In genomic region chr3:38088679-38089078, GRCh38 we compare ENCODE assay signal across 13 cellular contexts. TPM values are rescaled to one million over a fixed set of nuclear protein-coding genes. Genes with fewer than 3 reads are reported as not detected.
A peak's percentile ranks its signal among the peaks of the same experiment; 100 is the strongest.
DNase-seq lines count a peak whose midpoint lies in the region; ATAC-seq and TF ChIP-seq lines count a peak whose summit lies in the region.
"Had no signal": no experiment of that assay in that cellular context is flagged by ENCODE, and none has a peak within 500 bp of the region (broad histone marks: within the 10 kb centered on the region; RNA-seq: fewer than 3 reads in every experiment).

No MANE protein-coding gene starts in this region.

- H3K27me3 ChIP-seq in neutrophil = no peaks in the 10 kb centered on the region

- no peak overlapping the region for H3K4me3 Mint-ChIP-seq in stimulated activated naive CD8-positive, alpha-beta T cell treated with anti-CD3 and anti-CD28 coated beads, Interleukin-15, Interleukin-2, amounts not matched to agents 100 ng/mL and 50 ng/mL, for 24 hours
- H3K4me3 Mint-ChIP-seq in stimulated activated naive CD8-positive, alpha-beta T cell treated with anti-CD3 and anti-CD28 coated beads, Interleukin-15, amount 100 ng/mL, for 72 hours = no peak overlapping the region
- H3K4me3 Mint-ChIP-seq in activated T-helper 17 cell treated with anti-CD3 and anti-CD28 coated beads, Interleukin-2, amount 50 U/mL, for 72 hours = no peak overlapping the region
- H3K4me3 Mint-ChIP-seq in activated T-cell treated with anti-CD3 and anti-CD28 coated beads, Interleukin-2, amount 50 U/mL, for 72 hours = no peak overlapping the region

- no peak for TF ChIP-seq CTCF in neutrophil (IDR thresholded peaks at IDR 0.05)

- no peak overlapping the region for H3K4me3 ChIP-seq in neutrophil (ENCODE audit: low read depth in 1 of 2, low read length in 1 of 2)
- H3K4me3 ChIP-seq: A549, GM23248 had no signal

- peak overlapping the region; percentile 33 for H3K27ac Mint-ChIP-seq in stimulated activated naive CD8-positive, alpha-beta T cell treated with anti-CD3 and anti-CD28 coated beads, Interleukin-15, Interleukin-2, amounts not matched to agents 100 ng/mL and 50 ng/mL, for 24 hours
- peak overlapping the region in 1 of 2 donors; percentile 91 for H3K27ac Mint-ChIP-seq in stimulated activated naive CD8-positive, alpha-beta T cell treated with anti-CD3 and anti-CD28 coated beads, Interleukin-15, amount 100 ng/mL, for 72 hours
- peak overlapping the region; percentile 71 for H3K27ac Mint-ChIP-seq in activated T-helper 17 cell treated with anti-CD3 and anti-CD28 coated beads, Interleukin-2, amount 50 U/mL, for 72 hours
- no peak overlapping the region for H3K27ac Mint-ChIP-seq in activated T-cell treated with anti-CD3 and anti-CD28 coated beads, Interleukin-2, amount 50 U/mL, for 72 hours

- no peak for DNase-seq in stimulated activated naive CD8-positive, alpha-beta T cell treated with anti-CD3 and anti-CD28 coated beads, Interleukin-15, amount 100 ng/mL, for 72 hours
- DNase-seq in NCI-H524 treated with DMSO at 0.1 percent for 48 hours (lab: John Stamatoyannopoulos, UW) = no peak
- DNase-seq in cortex of kidney (lab: John Stamatoyannopoulos, UW) = no peak
- DNase-seq in activated T-cell treated with anti-CD3 and anti-CD28 coated beads, Interleukin-2, amount 50 U/mL, for 72 hours = no peak
- DNase-seq: AML-193, Caco-2, GM23248, HCEC 1CT had no signal

- ATAC-seq in stimulated activated naive CD8-positive, alpha-beta T cell treated with anti-CD3 and anti-CD28 coated beads, Interleukin-15, amount 100 ng/mL, for 72 hours = no peak
- ATAC-seq in activated T-helper 17 cell treated with anti-CD3 and anti-CD28 coated beads, Interleukin-2, amount 50 U/mL, for 72 hours (replicated peaks) = no peak
- ATAC-seq in activated T-cell treated with anti-CD3 and anti-CD28 coated beads, Interleukin-2, amount 50 U/mL, for 72 hours (replicated peaks in 1 of 2) = no peak
- ATAC-seq: A549 had no signal

- peaks cover 7% of the 10 kb centered on the region for H3K9me3 Mint-ChIP-seq in stimulated activated naive CD8-positive, alpha-beta T cell treated with anti-CD3 and anti-CD28 coated beads, Interleukin-15, Interleukin-2, amounts not matched to agents 100 ng/mL and 50 ng/mL, for 24 hours
- peaks cover 9 to 10% of the 10 kb centered on the region in 2 donors for H3K9me3 Mint-ChIP-seq in stimulated activated naive CD8-positive, alpha-beta T cell treated with anti-CD3 and anti-CD28 coated beads, Interleukin-15, amount 100 ng/mL, for 72 hours
- peaks cover 6% of the 10 kb centered on the region for H3K9me3 Mint-ChIP-seq in activated T-helper 17 cell treated with anti-CD3 and anti-CD28 coated beads, Interleukin-2, amount 50 U/mL, for 72 hours
- H3K9me3 Mint-ChIP-seq in activated T-cell treated with anti-CD3 and anti-CD28 coated beads, Interleukin-2, amount 50 U/mL, for 72 hours = peaks cover 5 to 6% of the 10 kb centered on the region in 2 donors

- H3K36me3 Mint-ChIP-seq in stimulated activated naive CD8-positive, alpha-beta T cell treated with anti-CD3 and anti-CD28 coated beads, Interleukin-15, Interleukin-2, amounts not matched to agents 100 ng/mL and 50 ng/mL, for 24 hours (ENCODE audit: low read depth) = peaks cover 6% of the 10 kb centered on the region
- H3K36me3 Mint-ChIP-seq in activated T-helper 17 cell treated with anti-CD3 and anti-CD28 coated beads, Interleukin-2, amount 50 U/mL, for 72 hours (ENCODE audit: low read depth) = no peaks in the 10 kb centered on the region
- H3K36me3 Mint-ChIP-seq in activated T-cell treated with anti-CD3 and anti-CD28 coated beads, Interleukin-2, amount 50 U/mL, for 72 hours (ENCODE audit: insufficient read depth in 2 of 2) = peaks cover 3 to 5% of the 10 kb centered on the region in 2 donors

- H3K27me3 Mint-ChIP-seq in stimulated activated naive CD8-positive, alpha-beta T cell treated with anti-CD3 and anti-CD28 coated beads, Interleukin-15, Interleukin-2, amounts not matched to agents 100 ng/mL and 50 ng/mL, for 24 hours = no peaks in the 10 kb centered on the region
- H3K27me3 Mint-ChIP-seq in stimulated activated naive CD8-positive, alpha-beta T cell treated with anti-CD3 and anti-CD28 coated beads, Interleukin-15, amount 100 ng/mL, for 72 hours = no peaks in the 10 kb centered on the region
- no peaks in the 10 kb centered on the region for H3K27me3 Mint-ChIP-seq in activated T-helper 17 cell treated with anti-CD3 and anti-CD28 coated beads, Interleukin-2, amount 50 U/mL, for 72 hours
- no peaks in the 10 kb centered on the region for H3K27me3 Mint-ChIP-seq in activated T-cell treated with anti-CD3 and anti-CD28 coated beads, Interleukin-2, amount 50 U/mL, for 72 hours (ENCODE audit: low read depth)

- peaks cover 3% of the 10 kb centered on the region for H3K4me1 Mint-ChIP-seq in stimulated activated naive CD8-positive, alpha-beta T cell treated with anti-CD3 and anti-CD28 coated beads, Interleukin-15, Interleukin-2, amounts not matched to agents 100 ng/mL and 50 ng/mL, for 24 hours (ENCODE audit: low read depth)
- H3K4me1 Mint-ChIP-seq in stimulated activated naive CD8-positive, alpha-beta T cell treated with anti-CD3 and anti-CD28 coated beads, Interleukin-15, amount 100 ng/mL, for 72 hours = peaks cover 10% of the 10 kb centered on the region
- H3K4me1 Mint-ChIP-seq in activated T-helper 17 cell treated with anti-CD3 and anti-CD28 coated beads, Interleukin-2, amount 50 U/mL, for 72 hours = no peaks in the 10 kb centered on the region
- no peaks in the 10 kb centered on the region for H3K4me1 Mint-ChIP-seq in activated T-cell treated with anti-CD3 and anti-CD28 coated beads, Interleukin-2, amount 50 U/mL, for 72 hours (ENCODE audit: low read depth)

- peak overlapping the region; percentile 6 for H3K27ac ChIP-seq in neutrophil
- H3K27ac ChIP-seq: 22Rv1, A549, GM23248 had no signal

- no peaks in the 10 kb centered on the region for H3K36me3 ChIP-seq in neutrophil

- peaks cover 24 to 25% of the 10 kb centered on the region in 2 experiments for H3K4me1 ChIP-seq in neutrophil (ENCODE audit: control insufficient read depth in 1 of 2, insufficient read depth in 1 of 2, low read depth in 1 of 2, low read length in 1 of 2)
- H3K4me1 ChIP-seq: A549, Caco-2 had no signal

- no peaks in the 10 kb centered on the region for H3K9me3 ChIP-seq in neutrophil
- H3K9me3 ChIP-seq: A549 had no signal

RNA-seq across cellular contexts. Expression of gene ACAA1, which starts 48.2 kb away (rescaled TPM):
- total RNA-seq in activated T-helper 17 cell treated with anti-CD3 and anti-CD28 coated beads, Interleukin-2, amount 50 U/mL, for 72 hours = 10 to 100 TPM; 67.5 to 82.8 TPM
- 10 to 100 TPM; 49.7 to 52.9 TPM for total RNA-seq in activated T-cell treated with anti-CD3 and anti-CD28 coated beads, Interleukin-2, amount 50 U/mL, for 72 hours

RNA-seq across cellular contexts. Expression of gene DLEC1, which starts 49.7 kb away (rescaled TPM):
- 1 to 10 TPM; 1.2 to 2.0 TPM for total RNA-seq in activated T-helper 17 cell treated with anti-CD3 and anti-CD28 coated beads, Interleukin-2, amount 50 U/mL, for 72 hours
- total RNA-seq in activated T-cell treated with anti-CD3 and anti-CD28 coated beads, Interleukin-2, amount 50 U/mL, for 72 hours = under 1 TPM; 0.43 to 0.81 TPM
- total RNA-seq: GM23248 had no signal

RNA-seq across cellular contexts. Expression of gene MYD88, which starts 49.8 kb away (rescaled TPM):
- 10 to 100 TPM; 34.5 to 57.0 TPM for total RNA-seq in activated T-helper 17 cell treated with anti-CD3 and anti-CD28 coated beads, Interleukin-2, amount 50 U/mL, for 72 hours
- total RNA-seq in activated T-cell treated with anti-CD3 and anti-CD28 coated beads, Interleukin-2, amount 50 U/mL, for 72 hours = 10 to 100 TPM; 27.3 to 38.2 TPM

RNA-seq across cellular contexts. Expression of gene PLCD1, which starts 59.2 kb away (rescaled TPM):
- total RNA-seq in activated T-helper 17 cell treated with anti-CD3 and anti-CD28 coated beads, Interleukin-2, amount 50 U/mL, for 72 hours = 10 to 100 TPM; 17.7 to 24.4 TPM
- 10 to 100 TPM; 15.4 to 16.8 TPM for total RNA-seq in activated T-cell treated with anti-CD3 and anti-CD28 coated beads, Interleukin-2, amount 50 U/mL, for 72 hours
